9 cellular contexts compared by ENCODE assay signal in genomic region chr2:173159794-173160463, GRCh38.
DNase-seq lines count a peak whose midpoint lies in the region; ATAC-seq and TF ChIP-seq lines count a peak whose summit lies in the region.
"Had no signal": no experiment of that assay in that cellular context is flagged by ENCODE, and none has a peak within 500 bp of the region (broad histone marks: within the 10 kb centered on the region; RNA-seq: fewer than 3 reads in every experiment).

No MANE protein-coding gene starts in this region.

- no peak overlapping the region for H2AFZ ChIP-seq in GM23338

- H3K4me1 Mint-ChIP-seq in GM23338: peaks cover 4% of the 10 kb centered on the region
- H3K4me1 Mint-ChIP-seq in activated T-helper 2 cell treated with anti-CD3 and anti-CD28 coated beads, Interferon-gamma antibody, Interleukin-2, Interleukin-4, amounts not matched to agents 10 μg/mL and 5 μg/mL and 100 μg/mL, durations not matched to agents 14 hours and 24 hours and 36 hours (ENCODE audit: low read depth): peaks cover 7% of the 10 kb centered on the region

- no peaks in the 10 kb centered on the region for H3F3A ChIP-seq in GM23338 (replicated peaks; ENCODE audit: low read depth)

- H3K27me3 ChIP-seq in GM23338 (ENCODE audit: insufficient read depth): no peaks in the 10 kb centered on the region
- no peaks in the 10 kb centered on the region for H3K27me3 ChIP-seq in foreskin keratinocyte

- no peaks in the 10 kb centered on the region for H3K27me3 Mint-ChIP-seq in GM23338 (ENCODE audit: insufficient read depth, low read depth, poor library complexity)
- H3K27me3 Mint-ChIP-seq in activated T-helper 2 cell treated with anti-CD3 and anti-CD28 coated beads, Interferon-gamma antibody, Interleukin-2, Interleukin-4, amounts not matched to agents 10 μg/mL and 5 μg/mL and 100 μg/mL, durations not matched to agents 14 hours and 24 hours and 36 hours (ENCODE audit: low read depth): peaks cover 6% of the 10 kb centered on the region

- peak; percentile 35 for DNase-seq in GM23338 (ENCODE audit: low spot score)
- DNase-seq in RKO (ENCODE audit: low spot score): peak; percentile 87
- DNase-seq in foreskin keratinocyte: peak; percentile 96 to 98
- DNase-seq in retinal pigment epithelial cell (ENCODE audit: low read depth): peak; percentile 87
- DNase-seq in cerebellum (ENCODE audit: low spot score): no peak
- no peak for DNase-seq in activated CD4-positive, alpha-beta T cell treated with anti-CD3 and anti-CD28 coated beads for 48 hours
- DNase-seq in activated T-helper 2 cell treated with anti-CD3 and anti-CD28 coated beads, Interferon-gamma antibody, Interleukin-2, Interleukin-4, amounts not matched to agents 10 μg/mL and 5 μg/mL and 100 μg/mL, durations not matched to agents 14 hours and 24 hours and 36 hours (ENCODE audit: low spot score): no peak
- DNase-seq in NCI-H2227 (lab: John Stamatoyannopoulos, UW; ENCODE audit: unreplicated experiment): no peak
- DNase-seq: activated T-cell treated with anti-CD3 and anti-CD28 coated beads, Interleukin-2, amount 50 U/mL, for 72 hours had no signal

- H3K9me3 Mint-ChIP-seq in GM23338: peaks cover 19% of the 10 kb centered on the region
- peaks cover 13% of the 10 kb centered on the region for H3K9me3 Mint-ChIP-seq in activated T-helper 2 cell treated with anti-CD3 and anti-CD28 coated beads, Interferon-gamma antibody, Interleukin-2, Interleukin-4, amounts not matched to agents 10 μg/mL and 5 μg/mL and 100 μg/mL, durations not matched to agents 14 hours and 24 hours and 36 hours

- H3K27ac ChIP-seq in GM23338 (ENCODE audit: low read depth) (no peak overlapping the region), foreskin keratinocyte (peak overlapping the region; percentile 90)

- H3K4me3 Mint-ChIP-seq in GM23338: no peak overlapping the region
- no peak overlapping the region for H3K4me3 Mint-ChIP-seq in activated T-helper 2 cell treated with anti-CD3 and anti-CD28 coated beads, Interferon-gamma antibody, Interleukin-2, Interleukin-4, amounts not matched to agents 10 μg/mL and 5 μg/mL and 100 μg/mL, durations not matched to agents 14 hours and 24 hours and 36 hours (ENCODE audit: low read depth)
- H3K4me3 Mint-ChIP-seq: activated T-cell treated with anti-CD3 and anti-CD28 coated beads, Interleukin-2, amount 50 U/mL, for 72 hours had no signal

- TF ChIP-seq CTCF in GM23338 (conservative IDR thresholded peaks at IDR 0.05; ENCODE audit: low read depth in 2 of 2) (no peak), foreskin keratinocyte (conservative IDR thresholded peaks at IDR 0.05) (no peak), retinal pigment epithelial cell (conservative IDR thresholded peaks at IDR 0.05; ENCODE audit: low read depth, low read length) (no peak)

- H3K36me3 Mint-ChIP-seq in GM23338 (ENCODE audit: low read depth): peaks cover 19% of the 10 kb centered on the region; the same call in 2 of the 3 replicates
- H3K36me3 Mint-ChIP-seq in activated T-helper 2 cell treated with anti-CD3 and anti-CD28 coated beads, Interferon-gamma antibody, Interleukin-2, Interleukin-4, amounts not matched to agents 10 μg/mL and 5 μg/mL and 100 μg/mL, durations not matched to agents 14 hours and 24 hours and 36 hours (ENCODE audit: low read depth): peaks cover 18% of the 10 kb centered on the region

- H3K79me2 ChIP-seq in GM23338 (replicated peaks; ENCODE audit: insufficient read depth): no peaks in the 10 kb centered on the region

- peak; percentile 94 for ATAC-seq in GM23338
- ATAC-seq in foreskin keratinocyte: peak; percentile 100

- H3K4me1 ChIP-seq in GM23338 (ENCODE audit: insufficient read depth): no peaks in the 10 kb centered on the region
- H3K4me1 ChIP-seq in foreskin keratinocyte: peaks cover 27% of the 10 kb centered on the region

- H4K20me1 ChIP-seq in GM23338 (replicated peaks; ENCODE audit: insufficient read depth): no peaks in the 10 kb centered on the region

- H3K4me2 ChIP-seq in GM23338: no peak overlapping the region

- H3K27ac Mint-ChIP-seq in GM23338: no peak overlapping the region
- H3K27ac Mint-ChIP-seq in activated T-helper 2 cell treated with anti-CD3 and anti-CD28 coated beads, Interferon-gamma antibody, Interleukin-2, Interleukin-4, amounts not matched to agents 10 μg/mL and 5 μg/mL and 100 μg/mL, durations not matched to agents 14 hours and 24 hours and 36 hours: no peak overlapping the region
- H3K27ac Mint-ChIP-seq: activated T-cell treated with anti-CD3 and anti-CD28 coated beads, Interleukin-2, amount 50 U/mL, for 72 hours had no signal

- H3K36me3 ChIP-seq in GM23338 (ENCODE audit: insufficient read depth): no peaks in the 10 kb centered on the region

- H3K4me3 ChIP-seq in GM23338 (no peak overlapping the region), retinal pigment epithelial cell (ENCODE audit: low read length) (no peak overlapping the region)

- intact Hi-C loops in activated T-helper 2 cell treated with anti-CD3 and anti-CD28 coated beads, Interferon-gamma antibody, Interleukin-2, Interleukin-4, amounts not matched to agents 10 μg/mL and 5 μg/mL and 100 μg/mL, durations not matched to agents 14 hours and 24 hours and 36 hours (cut with micrococcal nuclease): loop anchor here (10.0 kb wide), 1 partner anchor 55 kb away; no protein-coding TSS in a partner anchor

- H3K9me2 ChIP-seq in GM23338 (ENCODE audit: insufficient read depth): 0 out of 2 replicates have a peak, but pooled peaks cover 3% of the 10 kb centered on the region

TF ChIP-seq in GM23338, 12 proteins besides CTCF, POLR2A, EP300 and RAD21 (continues in another document):
- TF ChIP-seq NANOG (IDR thresholded peaks at IDR 0.05; ENCODE audit: borderline replicate concordance) (no peak), ZNF331 (CRISPR knock-in tag; IDR thresholded peaks at IDR 0.05; ENCODE audit: low read depth) (no peak), EZH2 (IDR thresholded peaks at IDR 0.05; ENCODE audit: low read depth, unreplicated experiment) (no peak), CREB1 (CRISPR knock-in tag; IDR thresholded peaks at IDR 0.05; ENCODE audit: low read depth) (no peak), ZNF114 (CRISPR knock-in tag; IDR thresholded peaks at IDR 0.05) (no peak), STAT1 (IDR thresholded peaks at IDR 0.05; ENCODE audit: unreplicated experiment) (no peak)
- TF ChIP-seq, protein P1, sequence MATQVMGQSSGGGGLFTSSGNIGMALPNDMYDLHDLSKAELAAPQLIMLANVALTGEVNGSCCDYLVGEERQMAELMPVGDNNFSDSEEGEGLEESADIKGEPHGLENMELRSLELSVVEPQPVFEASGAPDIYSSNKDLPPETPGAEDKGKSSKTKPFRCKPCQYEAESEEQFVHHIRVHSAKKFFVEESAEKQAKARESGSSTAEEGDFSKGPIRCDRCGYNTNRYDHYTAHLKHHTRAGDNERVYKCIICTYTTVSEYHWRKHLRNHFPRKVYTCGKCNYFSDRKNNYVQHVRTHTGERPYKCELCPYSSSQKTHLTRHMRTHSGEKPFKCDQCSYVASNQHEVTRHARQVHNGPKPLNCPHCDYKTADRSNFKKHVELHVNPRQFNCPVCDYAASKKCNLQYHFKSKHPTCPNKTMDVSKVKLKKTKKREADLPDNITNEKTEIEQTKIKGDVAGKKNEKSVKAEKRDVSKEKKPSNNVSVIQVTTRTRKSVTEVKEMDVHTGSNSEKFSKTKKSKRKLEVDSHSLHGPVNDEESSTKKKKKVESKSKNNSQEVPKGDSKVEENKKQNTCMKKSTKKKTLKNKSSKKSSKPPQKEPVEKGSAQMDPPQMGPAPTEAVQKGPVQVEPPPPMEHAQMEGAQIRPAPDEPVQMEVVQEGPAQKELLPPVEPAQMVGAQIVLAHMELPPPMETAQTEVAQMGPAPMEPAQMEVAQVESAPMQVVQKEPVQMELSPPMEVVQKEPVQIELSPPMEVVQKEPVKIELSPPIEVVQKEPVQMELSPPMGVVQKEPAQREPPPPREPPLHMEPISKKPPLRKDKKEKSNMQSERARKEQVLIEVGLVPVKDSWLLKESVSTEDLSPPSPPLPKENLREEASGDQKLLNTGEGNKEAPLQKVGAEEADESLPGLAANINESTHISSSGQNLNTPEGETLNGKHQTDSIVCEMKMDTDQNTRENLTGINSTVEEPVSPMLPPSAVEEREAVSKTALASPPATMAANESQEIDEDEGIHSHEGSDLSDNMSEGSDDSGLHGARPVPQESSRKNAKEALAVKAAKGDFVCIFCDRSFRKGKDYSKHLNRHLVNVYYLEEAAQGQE (IDR thresholded peaks at IDR 0.05; ENCODE audit: unreplicated experiment): no peak

Comparison
In these comparisons a context has a peak if more than half of its experiments do, and no peak if none do; other contexts are left out.
1. DNase-seq: peak in GM23338 (single experiment), RKO (single experiment), foreskin keratinocyte (2 of 2) and retinal pigment epithelial cell (single experiment); none in cerebellum (single experiment), activated CD4-positive, alpha-beta T cell treated with anti-CD3 and anti-CD28 coated beads for 48 hours (single experiment), activated T-helper 2 cell treated with anti-CD3 and anti-CD28 coated beads, Interferon-gamma antibody, Interleukin-2, Interleukin-4, amounts not matched to agents 10 μg/mL and 5 μg/mL and 100 μg/mL, durations not matched to agents 14 hours and 24 hours and 36 hours (single experiment) and NCI-H2227 (single experiment).